2 cellular contexts compared by ENCODE assay signal in the genomic region with DNA sequence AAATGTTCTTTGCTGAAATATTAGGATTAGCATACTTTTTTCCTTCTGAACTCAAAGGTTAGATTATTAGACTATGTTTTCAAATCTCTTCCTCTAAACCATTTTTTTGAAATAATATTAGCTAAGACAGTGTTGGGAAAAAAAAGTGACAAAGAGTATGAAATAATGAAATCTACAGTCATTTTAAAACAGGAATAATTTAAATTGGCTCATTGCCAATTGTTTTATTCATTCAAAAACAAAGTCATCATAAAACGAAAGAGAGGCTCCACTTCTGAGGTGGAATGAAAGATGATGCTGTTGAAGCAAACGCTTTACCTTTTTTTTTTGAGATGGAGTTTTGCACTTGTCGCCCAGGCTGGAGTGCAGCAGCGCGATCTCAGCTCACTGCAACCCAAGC.
A peak's percentile ranks its signal among the peaks of the same experiment; 100 is the strongest.
TF ChIP-seq lines count a peak whose summit lies in the region.

No MANE protein-coding gene starts in this region.

TF ChIP-seq in IMR-90, 13 proteins besides CTCF, POLR2A, EP300 and RAD21 (continued from another document):
- TF ChIP-seq BHLHE40 (IDR thresholded peaks at IDR 0.05; ENCODE audit: low read depth, low read length) = no peak
- TF ChIP-seq MAFK (IDR thresholded peaks at IDR 0.05; ENCODE audit: low read depth, low read length) = no peak
- no peak for TF ChIP-seq USF2 (IDR thresholded peaks at IDR 0.05; ENCODE audit: low read depth, low read length)
- TF ChIP-seq MXI1 (IDR thresholded peaks at IDR 0.05; ENCODE audit: borderline replicate concordance, low read depth, low read length) = no peak
- TF ChIP-seq NFE2L2 (IDR thresholded peaks at IDR 0.05; ENCODE audit: low read depth, low read length) = no peak
- TF ChIP-seq, protein P1, sequence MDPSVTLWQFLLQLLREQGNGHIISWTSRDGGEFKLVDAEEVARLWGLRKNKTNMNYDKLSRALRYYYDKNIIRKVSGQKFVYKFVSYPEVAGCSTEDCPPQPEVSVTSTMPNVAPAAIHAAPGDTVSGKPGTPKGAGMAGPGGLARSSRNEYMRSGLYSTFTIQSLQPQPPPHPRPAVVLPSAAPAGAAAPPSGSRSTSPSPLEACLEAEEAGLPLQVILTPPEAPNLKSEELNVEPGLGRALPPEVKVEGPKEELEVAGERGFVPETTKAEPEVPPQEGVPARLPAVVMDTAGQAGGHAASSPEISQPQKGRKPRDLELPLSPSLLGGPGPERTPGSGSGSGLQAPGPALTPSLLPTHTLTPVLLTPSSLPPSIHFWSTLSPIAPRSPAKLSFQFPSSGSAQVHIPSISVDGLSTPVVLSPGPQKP (IDR thresholded peaks at IDR 0.05; ENCODE audit: borderline replicate concordance, low read depth, low read length) = no peak
- TF ChIP-seq CEBPB (IDR thresholded peaks at IDR 0.05; ENCODE audit: low read depth, low read length) = no peak
- TF ChIP-seq FOS (IDR thresholded peaks at IDR 0.05; ENCODE audit: low read depth, low read length) = no peak
- no peak for TF ChIP-seq SMC3 (IDR thresholded peaks at IDR 0.05; ENCODE audit: low read depth, low read length)
- no peak for TF ChIP-seq MAZ (IDR thresholded peaks at IDR 0.05; ENCODE audit: borderline replicate concordance, low read depth, low read length)
- TF ChIP-seq RFX5 (IDR thresholded peaks at IDR 0.05; ENCODE audit: low read depth, low read length) = no peak
- TF ChIP-seq CHD1 (IDR thresholded peaks at IDR 0.05; ENCODE audit: low read depth, low read length) = no peak

TF ChIP-seq in K562, 482 proteins besides CTCF, POLR2A, EP300 and RAD21 (continued from another document):
- TF ChIP-seq, protein P2, sequence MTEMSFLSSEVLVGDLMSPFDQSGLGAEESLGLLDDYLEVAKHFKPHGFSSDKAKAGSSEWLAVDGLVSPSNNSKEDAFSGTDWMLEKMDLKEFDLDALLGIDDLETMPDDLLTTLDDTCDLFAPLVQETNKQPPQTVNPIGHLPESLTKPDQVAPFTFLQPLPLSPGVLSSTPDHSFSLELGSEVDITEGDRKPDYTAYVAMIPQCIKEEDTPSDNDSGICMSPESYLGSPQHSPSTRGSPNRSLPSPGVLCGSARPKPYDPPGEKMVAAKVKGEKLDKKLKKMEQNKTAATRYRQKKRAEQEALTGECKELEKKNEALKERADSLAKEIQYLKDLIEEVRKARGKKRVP (CRISPR knock-in tag; IDR thresholded peaks at IDR 0.05) = no peak
- TF ChIP-seq NFIC (IDR thresholded peaks at IDR 0.05) (peak; percentile 98), HLTF (IDR thresholded peaks at IDR 0.05) (no peak), NFIX (CRISPR knock-in tag; IDR thresholded peaks at IDR 0.05; ENCODE audit: low read depth) (peak; percentile 96), ZFP1 (CRISPR knock-in tag; IDR thresholded peaks at IDR 0.05) (no peak), KLF16 (IDR thresholded peaks at IDR 0.05) (no peak)
- TF ChIP-seq, protein P3, sequence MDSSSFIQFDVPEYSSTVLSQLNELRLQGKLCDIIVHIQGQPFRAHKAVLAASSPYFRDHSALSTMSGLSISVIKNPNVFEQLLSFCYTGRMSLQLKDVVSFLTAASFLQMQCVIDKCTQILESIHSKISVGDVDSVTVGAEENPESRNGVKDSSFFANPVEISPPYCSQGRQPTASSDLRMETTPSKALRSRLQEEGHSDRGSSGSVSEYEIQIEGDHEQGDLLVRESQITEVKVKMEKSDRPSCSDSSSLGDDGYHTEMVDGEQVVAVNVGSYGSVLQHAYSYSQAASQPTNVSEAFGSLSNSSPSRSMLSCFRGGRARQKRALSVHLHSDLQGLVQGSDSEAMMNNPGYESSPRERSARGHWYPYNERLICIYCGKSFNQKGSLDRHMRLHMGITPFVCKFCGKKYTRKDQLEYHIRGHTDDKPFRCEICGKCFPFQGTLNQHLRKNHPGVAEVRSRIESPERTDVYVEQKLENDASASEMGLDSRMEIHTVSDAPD (CRISPR knock-in tag; IDR thresholded peaks at IDR 0.05) = no peak
